17 cellular contexts compared by ENCODE assay signal in genomic region chr22:37784829-37785495, GRCh38. TPM values are rescaled to one million over a fixed set of nuclear protein-coding genes. Genes with fewer than 3 reads are reported as not detected.
DNase-seq lines count a peak whose midpoint lies in the region; ATAC-seq and TF ChIP-seq lines count a peak whose summit lies in the region.
"Had no signal": no experiment of that assay in that cellular context is flagged by ENCODE, and none has a peak within 500 bp of the region (broad histone marks: within the 10 kb centered on the region; RNA-seq: fewer than 3 reads in every experiment).

No MANE protein-coding gene starts in this region.

- H2AFZ ChIP-seq in neural progenitor cell (replicated peaks): no peak overlapping the region

- in situ Hi-C loops in GM13977 (cut with MboI; ENCODE audit: low pct_unique_long_range_greater_than_20kb, low sequenced_read_pairs, unreplicated experiment): no loop called here

- ATAC-seq in activated T-helper 17 cell treated with anti-CD3 and anti-CD28 coated beads, Interleukin-2, amount 50 U/mL, for 72 hours (replicated peaks): no peak
- ATAC-seq in HG02981 (IDR thresholded peaks at IDR 0.05; ENCODE audit: unreplicated experiment): no peak
- ATAC-seq: activated CD8-positive, alpha-beta T cell treated with anti-CD3 and anti-CD28 coated beads, Interleukin-2, amount 10 ng/mL, durations not matched to agents 7 days and 5 days had no signal

- H3K9me3 Mint-ChIP-seq in neural progenitor cell: peaks cover 6% of the 10 kb centered on the region
- H3K9me3 Mint-ChIP-seq in activated T-helper 17 cell treated with anti-CD3 and anti-CD28 coated beads, Interleukin-2, amount 50 U/mL, for 72 hours: no peaks in the 10 kb centered on the region

- no peak overlapping the region for H3K9ac ChIP-seq in neural progenitor cell
- H3K9ac ChIP-seq: BLaER1 had no signal

- H3K27me3 ChIP-seq in neural progenitor cell: no peaks in the 10 kb centered on the region
- H3K27me3 ChIP-seq: BLaER1 had no signal

- H3K36me3 ChIP-seq in neural progenitor cell: no peaks in the 10 kb centered on the region
- H3K36me3 ChIP-seq: BLaER1, esophagus muscularis mucosa had no signal

- peaks cover 2% of the 10 kb centered on the region for H3K4me1 ChIP-seq in neural progenitor cell

- H4K20me1 ChIP-seq in neural progenitor cell (ENCODE audit: low read depth): no peaks in the 10 kb centered on the region
- H4K20me1 ChIP-seq: BLaER1 had no signal

- no peak overlapping the region for H3K4me2 ChIP-seq in neural progenitor cell
- H3K4me2 ChIP-seq: BLaER1 had no signal

- no peak overlapping the region for H3K4me3 ChIP-seq in epithelial cell of esophagus (ENCODE audit: low read length)
- no peak overlapping the region for H3K4me3 ChIP-seq in neural progenitor cell
- H3K4me3 ChIP-seq: BLaER1, esophagus muscularis mucosa had no signal

- peaks cover 4% of the 10 kb centered on the region for H3K27me3 Mint-ChIP-seq in neural progenitor cell (ENCODE audit: insufficient read depth, low read depth)
- no peaks in the 10 kb centered on the region for H3K27me3 Mint-ChIP-seq in activated T-helper 17 cell treated with anti-CD3 and anti-CD28 coated beads, Interleukin-2, amount 50 U/mL, for 72 hours

- H3K27ac ChIP-seq in neural progenitor cell: no peak overlapping the region
- H3K27ac ChIP-seq: BLaER1, esophagus muscularis mucosa had no signal

- DNase-seq in DMS153 treated with DMSO at 0.1 percent for 48 hours (lab: John Stamatoyannopoulos, UW; ENCODE audit: unreplicated experiment) (peak; percentile 44), NCI-H2171 treated with DMSO at 0.1 percent for 48 hours (lab: John Stamatoyannopoulos, UW) (peak; percentile 78), epithelial cell of esophagus (ENCODE audit: low read depth) (peak; percentile 83), neural progenitor cell (ENCODE audit: low spot score) (no peak), amygdala (lab: John Stamatoyannopoulos, UW) (no peak), GM13977 (ENCODE audit: low spot score) (no peak)
- DNase-seq: activated CD8-positive, alpha-beta T cell treated with anti-CD3 and anti-CD28 coated beads, Interleukin-2, amount 10 ng/mL, durations not matched to agents 7 days and 5 days; activated gamma-delta T cell treated with Interleukin-2 at 50 U/mL for 16 hours; caudate nucleus; NCI-H1436; T-helper 1 cell had no signal

- peaks cover 9% of the 10 kb centered on the region for H3K4me1 Mint-ChIP-seq in neural progenitor cell
- H3K4me1 Mint-ChIP-seq in activated T-helper 17 cell treated with anti-CD3 and anti-CD28 coated beads, Interleukin-2, amount 50 U/mL, for 72 hours: no peaks in the 10 kb centered on the region

- no peaks in the 10 kb centered on the region for H3K79me2 ChIP-seq in neural progenitor cell (ENCODE audit: low read depth)

- H3K4me3 Mint-ChIP-seq in neural progenitor cell: no peak overlapping the region
- H3K4me3 Mint-ChIP-seq in activated T-helper 17 cell treated with anti-CD3 and anti-CD28 coated beads, Interleukin-2, amount 50 U/mL, for 72 hours: no peak overlapping the region
- H3K4me3 Mint-ChIP-seq: activated CD8-positive, alpha-beta T cell treated with anti-CD3 and anti-CD28 coated beads, Interleukin-2, amount 10 ng/mL, durations not matched to agents 7 days and 5 days had no signal

- H3K36me3 Mint-ChIP-seq in neural progenitor cell: peaks cover 2% of the 10 kb centered on the region
- no peaks in the 10 kb centered on the region for H3K36me3 Mint-ChIP-seq in activated T-helper 17 cell treated with anti-CD3 and anti-CD28 coated beads, Interleukin-2, amount 50 U/mL, for 72 hours (ENCODE audit: low read depth)

- H3K27ac Mint-ChIP-seq in neural progenitor cell: peak overlapping the region; percentile 54
- no peak overlapping the region for H3K27ac Mint-ChIP-seq in activated T-helper 17 cell treated with anti-CD3 and anti-CD28 coated beads, Interleukin-2, amount 50 U/mL, for 72 hours
- H3K27ac Mint-ChIP-seq: activated CD8-positive, alpha-beta T cell treated with anti-CD3 and anti-CD28 coated beads, Interleukin-2, amount 10 ng/mL, durations not matched to agents 7 days and 5 days had no signal

- peaks cover 4% of the 10 kb centered on the region for H3F3A ChIP-seq in neural progenitor cell (ENCODE audit: low read depth)

- H3K9me3 ChIP-seq in neural progenitor cell (ENCODE audit: low read depth): no peaks in the 10 kb centered on the region
- H3K9me3 ChIP-seq: BLaER1, esophagus muscularis mucosa had no signal

- no peak for TF ChIP-seq CTCF in epithelial cell of esophagus (IDR thresholded peaks at IDR 0.05; ENCODE audit: insufficient read depth, low read depth, low read length, missing control alignments)
- TF ChIP-seq CTCF in neural progenitor cell (IDR thresholded peaks at IDR 0.05): no peak
- TF ChIP-seq CTCF in GM13977 (IDR thresholded peaks at IDR 0.05; ENCODE audit: extremely low read depth, insufficient read depth, missing control alignments): no peak

RNA-seq across cellular contexts. Expression of gene GCAT, which starts 22.8 kb away (rescaled TPM):
- total RNA-seq in neural progenitor cell (ENCODE audit: low replicate concordance): 21.2 and 25.1 TPM in 2 replicates
- total RNA-seq in activated T-helper 17 cell treated with anti-CD3 and anti-CD28 coated beads, Interleukin-2, amount 50 U/mL, for 72 hours: 1 to 10 TPM; 4.2 to 5.1 TPM

RNA-seq across cellular contexts. Expression of gene GALR3, which starts 38.2 kb away (rescaled TPM):
- total RNA-seq in neural progenitor cell (ENCODE audit: low replicate concordance): 0.37 TPM in 1 of 2 replicates, not detected in the other
- total RNA-seq in activated T-helper 17 cell treated with anti-CD3 and anti-CD28 coated beads, Interleukin-2, amount 50 U/mL, for 72 hours: not detected
- total RNA-seq: esophagus muscularis mucosa, HT1080, renal cortical epithelial cell had no signal

RNA-seq across cellular contexts. Expression of gene ANKRD54, which starts 59.2 kb away (rescaled TPM):
- 18.4 and 21.2 TPM in 2 replicates for total RNA-seq in neural progenitor cell (ENCODE audit: low replicate concordance)
- total RNA-seq in activated T-helper 17 cell treated with anti-CD3 and anti-CD28 coated beads, Interleukin-2, amount 50 U/mL, for 72 hours: 10 to 100 TPM; 13.0 to 25.2 TPM

Comparison
In these comparisons a context has a peak if more than half of its experiments do, and no peak if none do; other contexts are left out.
1. DNase-seq: peak in DMS153 treated with DMSO at 0.1 percent for 48 hours (single experiment), NCI-H2171 treated with DMSO at 0.1 percent for 48 hours (single experiment) and epithelial cell of esophagus (single experiment); none in neural progenitor cell (single experiment), amygdala (0 of 56) and GM13977 (single experiment).